In the genomic region with DNA sequence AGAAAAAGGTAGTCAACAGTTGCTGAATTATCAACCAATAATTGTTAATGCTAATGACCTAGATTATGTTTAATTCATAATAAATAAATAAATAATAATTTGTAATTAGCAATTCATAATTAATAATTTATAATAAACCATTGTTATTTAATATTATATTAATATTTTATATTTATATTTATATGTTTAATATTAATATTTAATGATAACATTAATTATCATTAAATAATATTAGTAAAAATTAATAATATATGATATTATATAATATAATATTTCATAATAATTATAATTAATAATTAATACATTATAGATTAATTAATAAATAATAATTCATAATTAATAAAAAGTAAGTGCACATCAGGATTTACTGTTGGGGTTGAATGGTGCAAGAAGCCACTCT, we compare ENCODE assay signal across 24 cellular contexts.
A peak's percentile ranks its signal among the peaks of the same experiment; 100 is the strongest.
DNase-seq lines count a peak whose midpoint lies in the region; ATAC-seq, FAIRE-seq and TF ChIP-seq lines count a peak whose summit lies in the region.
"Had no signal": no experiment of that assay in that cellular context is flagged by ENCODE, and none has a peak within 500 bp of the region (broad histone marks: within the 10 kb centered on the region; RNA-seq: fewer than 3 reads in every experiment).

No MANE protein-coding gene starts in this region.

- no peaks in the 10 kb centered on the region for H3K9me3 ChIP-seq in pancreas
- H3K9me3 ChIP-seq: BLaER1 had no signal

- TF ChIP-seq CTCF in WTC11 (IDR thresholded peaks at IDR 0.05) (no peak), pancreas (IDR thresholded peaks at IDR 0.05) (no peak), MCF 10A (IDR thresholded peaks at IDR 0.05; ENCODE audit: unreplicated experiment) (no peak)

- DNase-seq in WTC11 (ENCODE audit: low spot score) (no peak), frontal cortex (ENCODE audit: low spot score in 2 of 2) (no peak), pancreas (no peak), MCF 10A (ENCODE audit: unreplicated experiment) (no peak), SKM-1 (lab: John Stamatoyannopoulos, UW; ENCODE audit: unreplicated experiment) (no peak)
- no peak for DNase-seq in activated CD4-positive, alpha-beta memory T cell treated with anti-CD3 and anti-CD28 coated beads, Interleukin-2, amount 10 ng/mL, durations not matched to agents 7 days and 5 days
- DNase-seq in activated T-cell treated with anti-CD3 and anti-CD28 coated beads, Interleukin-2, amount 50 U/mL, for 48 hours: no peak
- DNase-seq: 8988T; CD4-positive, CD25-positive, alpha-beta regulatory T cell; CD8-positive, alpha-beta T cell; DMS 273 treated with DMSO at 0.1 percent for 48 hours; DMS79; EL; GF-D8; H7; HCEC 1CT had no signal

- H3K9me3 Mint-ChIP-seq in WTC11 (peaks cover 5% of the 10 kb centered on the region), MCF 10A (ENCODE audit: unreplicated experiment) (no peaks in the 10 kb centered on the region)
- peaks cover 2% of the 10 kb centered on the region for H3K9me3 Mint-ChIP-seq in activated CD4-positive, alpha-beta memory T cell treated with anti-CD3 and anti-CD28 coated beads, Interleukin-2, amount 10 ng/mL, durations not matched to agents 7 days and 5 days

- intact Hi-C loops in pancreas (cut with DNase I) (no loop called here), MCF 10A (cut with micrococcal nuclease) (no loop called here)

- H3K27ac Mint-ChIP-seq in WTC11 (no peak overlapping the region), MCF 10A (ENCODE audit: low read depth, unreplicated experiment) (no peak overlapping the region)
- H3K27ac Mint-ChIP-seq in activated CD4-positive, alpha-beta memory T cell treated with anti-CD3 and anti-CD28 coated beads, Interleukin-2, amount 10 ng/mL, durations not matched to agents 7 days and 5 days: no peak overlapping the region
- H3K27ac Mint-ChIP-seq: B cell; CD4-positive, CD25-positive, alpha-beta regulatory T cell; CD8-positive, alpha-beta T cell had no signal

- no peak overlapping the region for H3K27ac ChIP-seq in pancreas
- H3K27ac ChIP-seq: BLaER1, C4-2B had no signal

- no TSS peak for BruUV-seq in MCF 10A (replicated peaks; lab: Mats Ljungman, UMichigan)

- no peaks in the 10 kb centered on the region for H3K36me3 ChIP-seq in pancreas
- H3K36me3 ChIP-seq: BLaER1 had no signal

- H3K27me3 Mint-ChIP-seq in WTC11 (ENCODE audit: low read depth) (no peaks in the 10 kb centered on the region), MCF 10A (ENCODE audit: insufficient read depth, unreplicated experiment) (no peaks in the 10 kb centered on the region)
- H3K27me3 Mint-ChIP-seq in activated CD4-positive, alpha-beta memory T cell treated with anti-CD3 and anti-CD28 coated beads, Interleukin-2, amount 10 ng/mL, durations not matched to agents 7 days and 5 days: no peaks in the 10 kb centered on the region
- H3K27me3 Mint-ChIP-seq: B cell; CD4-positive, CD25-positive, alpha-beta regulatory T cell had no signal

- H3K4me3 Mint-ChIP-seq in WTC11 (no peak overlapping the region), MCF 10A (ENCODE audit: unreplicated experiment) (no peak overlapping the region)
- H3K4me3 Mint-ChIP-seq in activated CD4-positive, alpha-beta memory T cell treated with anti-CD3 and anti-CD28 coated beads, Interleukin-2, amount 10 ng/mL, durations not matched to agents 7 days and 5 days: no peak overlapping the region
- H3K4me3 Mint-ChIP-seq: B cell; CD4-positive, CD25-positive, alpha-beta regulatory T cell; CD8-positive, alpha-beta T cell had no signal

- H3K4me3 ChIP-seq in pancreas: no peak overlapping the region
- H3K4me3 ChIP-seq: BLaER1 had no signal

- POLR2A ChIA-PET in WTC11 (lab: Charles Lee) (no interaction called here), MCF 10A (lab: Yijun Ruan, JAX) (no interaction called here)
- POLR2A ChIA-PET in activated CD4-positive, alpha-beta memory T cell treated with anti-CD3 and anti-CD28 coated beads, Interleukin-2, amount 10 ng/mL, durations not matched to agents 7 days and 5 days (lab: Charles Lee): no interaction called here

- CTCF ChIA-PET in WTC11 (lab: Charles Lee) (no interaction called here), MCF 10A (lab: Yijun Ruan, JAX) (interaction anchor here (0.7 to 0.9 kb wide), 2 partner anchors 674 to 799 kb away, joined by 3 to 4 read pairs; no protein-coding TSS in a partner anchor)
- CTCF ChIA-PET in activated CD4-positive, alpha-beta memory T cell treated with anti-CD3 and anti-CD28 coated beads, Interleukin-2, amount 10 ng/mL, durations not matched to agents 7 days and 5 days (lab: Charles Lee): no interaction called here

- peak; percentile 99 for FAIRE-seq in G401.6 (lab: Jason Lieb, UNC)
- FAIRE-seq in frontal cortex (lab: Jason Lieb, UNC): peak; percentile 98
- FAIRE-seq in pancreas (lab: Jason Lieb, UNC): peak; percentile 99
- FAIRE-seq: D721Med, GM12891, GM18507, H1 had no signal

- no peaks in the 10 kb centered on the region for H3K36me3 Mint-ChIP-seq in WTC11
- H3K36me3 Mint-ChIP-seq in activated CD4-positive, alpha-beta memory T cell treated with anti-CD3 and anti-CD28 coated beads, Interleukin-2, amount 10 ng/mL, durations not matched to agents 7 days and 5 days (ENCODE audit: low read depth): no peaks in the 10 kb centered on the region
- H3K36me3 Mint-ChIP-seq in MCF 10A (ENCODE audit: insufficient read depth, unreplicated experiment): no peaks in the 10 kb centered on the region
- H3K36me3 Mint-ChIP-seq: CD4-positive, CD25-positive, alpha-beta regulatory T cell; CD8-positive, alpha-beta T cell had no signal

- no peaks in the 10 kb centered on the region for H3K4me1 ChIP-seq in pancreas
- H3K4me1 ChIP-seq: BLaER1 had no signal

- no peaks in the 10 kb centered on the region for H3K27me3 ChIP-seq in pancreas
- H3K27me3 ChIP-seq: BLaER1 had no signal

- no peak for ATAC-seq in WTC11
- no peak for ATAC-seq in pancreas
- ATAC-seq: CD8-positive, alpha-beta T cell had no signal

- H3K4me1 Mint-ChIP-seq in WTC11: no peaks in the 10 kb centered on the region
- no peaks in the 10 kb centered on the region for H3K4me1 Mint-ChIP-seq in activated CD4-positive, alpha-beta memory T cell treated with anti-CD3 and anti-CD28 coated beads, Interleukin-2, amount 10 ng/mL, durations not matched to agents 7 days and 5 days
- no peaks in the 10 kb centered on the region for H3K4me1 Mint-ChIP-seq in MCF 10A (ENCODE audit: insufficient read depth, unreplicated experiment)
- H3K4me1 Mint-ChIP-seq: B cell; CD4-positive, CD25-positive, alpha-beta regulatory T cell had no signal

TF ChIP-seq in WTC11, 78 proteins besides CTCF, POLR2A, EP300 and RAD21:
- TF ChIP-seq HMGA2 (CRISPR knock-in tag; IDR thresholded peaks at IDR 0.05) (peak; percentile 98), ZNF317 (CRISPR knock-in tag; IDR thresholded peaks at IDR 0.05; ENCODE audit: borderline replicate concordance, low read depth) (no peak), TEAD4 (CRISPR knock-in tag; IDR thresholded peaks at IDR 0.05) (no peak)
- TF ChIP-seq, protein P1, sequence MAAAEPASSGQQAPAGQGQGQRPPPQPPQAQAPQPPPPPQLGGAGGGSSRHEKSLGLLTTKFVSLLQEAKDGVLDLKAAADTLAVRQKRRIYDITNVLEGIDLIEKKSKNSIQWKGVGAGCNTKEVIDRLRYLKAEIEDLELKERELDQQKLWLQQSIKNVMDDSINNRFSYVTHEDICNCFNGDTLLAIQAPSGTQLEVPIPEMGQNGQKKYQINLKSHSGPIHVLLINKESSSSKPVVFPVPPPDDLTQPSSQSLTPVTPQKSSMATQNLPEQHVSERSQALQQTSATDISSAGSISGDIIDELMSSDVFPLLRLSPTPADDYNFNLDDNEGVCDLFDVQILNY (CRISPR knock-in tag; IDR thresholded peaks at IDR 0.05): no peak
TF ChIP-seq in WTC11: peak in this region for 1.
